ENCODE assay signal across 9 cellular contexts in genomic region chr5:159913048-159913447, GRCh38. TPM values are rescaled to one million over a fixed set of nuclear protein-coding genes. Genes with fewer than 3 reads are reported as not detected.
DNase-seq lines count a peak whose midpoint lies in the region; ATAC-seq and TF ChIP-seq lines count a peak whose summit lies in the region.
"Had no signal": no experiment of that assay in that cellular context is flagged by ENCODE, and none has a peak within 500 bp of the region (broad histone marks: within the 10 kb centered on the region; RNA-seq: fewer than 3 reads in every experiment).

No MANE protein-coding gene starts in this region.

- no peak overlapping the region for H3K27ac ChIP-seq in mesendoderm (ENCODE audit: low read depth, low read length)

- CTCF ChIA-PET in GM10248 (lab: Yijun Ruan, JAX), result interaction anchor here (1.4 to 1.6 kb wide), 2 partner anchors 12 to 581 kb away, joined by 3 read pairs; no protein-coding TSS in a partner anchor

- peaks cover 29% of the 10 kb centered on the region for H3K4me1 Mint-ChIP-seq in type B pancreatic cell (ENCODE audit: unreplicated experiment)

- H3K23ac ChIP-seq in mesendoderm (ENCODE audit: low read length), result no peak overlapping the region

- H3K36me3 ChIP-seq in mesendoderm (ENCODE audit: control insufficient read depth, insufficient read depth, low read length), result no peaks in the 10 kb centered on the region

- no peak overlapping the region for H2BK120ac ChIP-seq in mesendoderm (ENCODE audit: low read depth, low read length)

- no peak overlapping the region for H4K8ac ChIP-seq in mesendoderm (ENCODE audit: low read depth, low read length)

- H3K4me2 ChIP-seq in mesendoderm (ENCODE audit: low read length), result no peak overlapping the region

- peaks cover 49% of the 10 kb centered on the region for H3K27me3 Mint-ChIP-seq in type B pancreatic cell

- H3K18ac ChIP-seq in mesendoderm (ENCODE audit: low read length), result no peak overlapping the region

- peaks cover 7% of the 10 kb centered on the region for H3K4me1 ChIP-seq in mesendoderm (ENCODE audit: control insufficient read depth, low read depth, low read length)

- H2BK15ac ChIP-seq in mesendoderm (replicated peaks; ENCODE audit: low read depth), result no peak overlapping the region

- H3K4me3 ChIP-seq in mesendoderm (ENCODE audit: low read length), result no peak overlapping the region

- H3K27me3 ChIP-seq in mesendoderm (ENCODE audit: insufficient read depth, low read length, poor library complexity), result peaks cover 5% of the 10 kb centered on the region

- no peak overlapping the region for H3K4me3 Mint-ChIP-seq in type B pancreatic cell
- H3K4me3 Mint-ChIP-seq: H9 had no signal

- no peaks in the 10 kb centered on the region for H3K9me3 Mint-ChIP-seq in type B pancreatic cell
- H3K9me3 Mint-ChIP-seq: H9 had no signal

- H2AK5ac ChIP-seq in mesendoderm (ENCODE audit: low read length), result no peak overlapping the region

- no peaks in the 10 kb centered on the region for H3K79me1 ChIP-seq in mesendoderm (ENCODE audit: low read length)

- no CpG with 5 or more reads among the region's 6 CpGs for WGBS in mesendoderm (ENCODE audit: extremely low coverage, insufficient coverage, low lambda C conversion rate)

- H3K56ac ChIP-seq in mesendoderm (ENCODE audit: low read length), result no peak overlapping the region

- H2BK5ac ChIP-seq in mesendoderm (ENCODE audit: low read length), result no peak overlapping the region

- H3K4ac ChIP-seq in mesendoderm (ENCODE audit: low read depth, low read length), result no peak overlapping the region

- H4K5ac ChIP-seq in mesendoderm (ENCODE audit: low read length), result no peak overlapping the region

- peak overlapping the region; percentile 74 for H3K27ac Mint-ChIP-seq in type B pancreatic cell
- H3K27ac Mint-ChIP-seq: H9 had no signal

- no peak overlapping the region for H3K9ac ChIP-seq in mesendoderm (ENCODE audit: low read length)

- POLR2A ChIA-PET in GM10248 (lab: Yijun Ruan, JAX), result no interaction called here

- ATAC-seq in HG02588 (IDR thresholded peaks at IDR 0.05; ENCODE audit: unreplicated experiment), result no peak

- DNase-seq in LHCN-M2 (ENCODE audit: low read depth) (peak; percentile 86), brain pericyte (ENCODE audit: low read depth, low spot score) (peak; percentile 59), kidney glomerular epithelial cell (lab: John Stamatoyannopoulos, UW) (peak; percentile 67), type B pancreatic cell (ENCODE audit: extremely low spot score, unreplicated experiment) (no peak), mesendoderm (no peak), GM10248 (ENCODE audit: extremely low spot score) (no peak)
- DNase-seq: anterior cingulate cortex, H9 had no signal

- H3K36me3 Mint-ChIP-seq in type B pancreatic cell, result no peaks in the 10 kb centered on the region

- no peaks in the 10 kb centered on the region for H3K79me2 ChIP-seq in mesendoderm (ENCODE audit: control insufficient read depth, insufficient read depth, low read length)

- TF ChIP-seq CTCF in type B pancreatic cell (conservative IDR thresholded peaks at IDR 0.05) (no peak), GM10248 (IDR thresholded peaks at IDR 0.05; ENCODE audit: control extremely low read depth, extremely low read depth, low read depth, missing control alignments) (no peak)

RNA-seq across cellular contexts. Expression of gene ADRA1B, which starts 3.2 kb away (rescaled TPM):
- total RNA-seq in LHCN-M2 (2014; rRNA removed) (0.71 and 1.1 TPM in 2 replicates), type B pancreatic cell (ENCODE audit: low replicate concordance) (2.9 and 9.9 TPM in 2 replicates)
- polyA plus RNA-seq in LHCN-M2 (2012), result 3.5 TPM
- polyA plus RNA-seq in mesendoderm (2013, experiment 1 of 2), result 0.08 TPM
- 0.10 TPM for polyA plus RNA-seq in mesendoderm (2013, experiment 2 of 2)
- total RNA-seq: H9 had no signal

Comparison
In these comparisons a context has a peak if more than half of its experiments do, and no peak if none do; other contexts are left out.
1. DNase-seq: peak in LHCN-M2 (single experiment), brain pericyte (single experiment) and kidney glomerular epithelial cell (single experiment); none in type B pancreatic cell (single experiment), mesendoderm (single experiment) and GM10248 (single experiment).